In genomic region chr3:160224811-160225180, GRCh38 we compare ENCODE assay signal across 8 cellular contexts.
DNase-seq lines count a peak whose midpoint lies in the region; ATAC-seq and TF ChIP-seq lines count a peak whose summit lies in the region.

No MANE protein-coding gene starts in this region.

- peaks cover 0 to 5% (median 0%) of the 10 kb centered on the region in 11 experiments; a peak in 2 of 22 replicates for H4K20me1 ChIP-seq in BLaER1 treated with 17β-estradiol and CSF1 and Interleukin-3, amounts not matched to agents 10 nM and 100 nM

- DNase-seq in LNCaP clone FGC (ENCODE audit: low read depth) (no peak), NCI-H1694 treated with DMSO at 0.1 percent for 48 hours (lab: John Stamatoyannopoulos, UW) (no peak), SW 1271 (lab: John Stamatoyannopoulos, UW) (no peak)
- no peak for DNase-seq in effector memory CD4-positive, alpha-beta T cell

- peak overlapping the region; percentile 94 for H2AFZ ChIP-seq in neuron (ENCODE audit: low read depth, low read length)

- peak overlapping the region; percentile 95 to 100 (median 98) for H3K4me2 ChIP-seq in BLaER1 treated with 17β-estradiol and CSF1 and Interleukin-3, amounts not matched to agents 10 nM and 100 nM

- H3K27ac ChIP-seq in BLaER1 treated with 17β-estradiol and CSF1 and Interleukin-3, amounts not matched to agents 10 nM and 100 nM: no peak overlapping the region
- H3K27ac ChIP-seq in effector memory CD4-positive, alpha-beta T cell (ENCODE audit: insufficient read depth, low read length, poor library complexity, severe bottlenecking): no peak overlapping the region

- no peak for TF ChIP-seq CTCF in LNCaP clone FGC (IDR thresholded peaks at IDR 0.05; ENCODE audit: control insufficient read depth, extremely low read depth, insufficient read depth)

- H3K4me3 ChIP-seq in BLaER1 treated with 17β-estradiol and CSF1 and Interleukin-3, amounts not matched to agents 10 nM and 100 nM: peak overlapping the region; percentile 63 to 79 (median 70)
- H3K4me3 ChIP-seq in LNCaP clone FGC (ENCODE audit: low read depth, low read length) (peak overlapping the region; percentile 44), neuron (ENCODE audit: low read length) (peak overlapping the region; percentile 55)
- H3K4me3 ChIP-seq in effector memory CD4-positive, alpha-beta T cell (ENCODE audit: insufficient read depth, low read depth, low read length, poor library complexity, severe bottlenecking): peak overlapping the region; percentile 63

- no peaks in the 10 kb centered on the region for H3K36me3 ChIP-seq in BLaER1 treated with 17β-estradiol and CSF1 and Interleukin-3, amounts not matched to agents 10 nM and 100 nM
- H3K36me3 ChIP-seq in effector memory CD4-positive, alpha-beta T cell (ENCODE audit: control insufficient read depth, insufficient read depth, low read length): no peaks in the 10 kb centered on the region
- no peaks in the 10 kb centered on the region for H3K36me3 ChIP-seq in neuron (ENCODE audit: insufficient read depth, low read length)

- peak overlapping the region in 9 of 11 experiments; percentile 54 to 79 (median 71); a peak in 15 of 22 replicates for H3K9ac ChIP-seq in BLaER1 treated with 17β-estradiol and CSF1 and Interleukin-3, amounts not matched to agents 10 nM and 100 nM

- peaks cover 0 to 7% (median 0%) of the 10 kb centered on the region in 11 experiments; a peak in 2 of 22 replicates for H3K9me3 ChIP-seq in BLaER1 treated with 17β-estradiol and CSF1 and Interleukin-3, amounts not matched to agents 10 nM and 100 nM (replicated peaks in 1 of 11)
- no peaks in the 10 kb centered on the region for H3K9me3 ChIP-seq in effector memory CD4-positive, alpha-beta T cell (ENCODE audit: control insufficient read depth, low read length)
- no peaks in the 10 kb centered on the region for H3K9me3 ChIP-seq in neuron (ENCODE audit: low read length)

- peaks cover 35 to 53% (median 42%) of the 10 kb centered on the region in 11 experiments for H3K27me3 ChIP-seq in BLaER1 treated with 17β-estradiol and CSF1 and Interleukin-3, amounts not matched to agents 10 nM and 100 nM
- H3K27me3 ChIP-seq in effector memory CD4-positive, alpha-beta T cell (replicated peaks; ENCODE audit: control insufficient read depth, insufficient read depth, low read length, poor library complexity, severe bottlenecking): peaks cover 29% of the 10 kb centered on the region
- peaks cover 51% of the 10 kb centered on the region for H3K27me3 ChIP-seq in neuron (ENCODE audit: insufficient read depth, low read length)

- H3K4me1 ChIP-seq in BLaER1 treated with 17β-estradiol and CSF1 and Interleukin-3, amounts not matched to agents 10 nM and 100 nM: peaks cover 0 to 14% (median 8%) of the 10 kb centered on the region in 10 experiments; a peak in 17 of 20 replicates
- peaks cover 14% of the 10 kb centered on the region for H3K4me1 ChIP-seq in effector memory CD4-positive, alpha-beta T cell (ENCODE audit: control insufficient read depth, insufficient read depth, low read length, poor library complexity, severe bottlenecking)
- peaks cover 13% of the 10 kb centered on the region for H3K4me1 ChIP-seq in neuron (ENCODE audit: insufficient read depth, low read length)

- ATAC-seq in HG02884 (IDR thresholded peaks at IDR 0.05; ENCODE audit: unreplicated experiment): no peak
- ATAC-seq in GM19328 (IDR thresholded peaks at IDR 0.05; ENCODE audit: unreplicated experiment): no peak
